ENCODE assay signal across 8 cellular contexts in genomic region chrX:105190252-105190853, GRCh38. TPM values are rescaled to one million over a fixed set of nuclear protein-coding genes. Genes with fewer than 3 reads are reported as not detected.
DNase-seq lines count a peak whose midpoint lies in the region; ATAC-seq and TF ChIP-seq lines count a peak whose summit lies in the region.

No MANE protein-coding gene starts in this region.

- no peaks in the 10 kb centered on the region for H3K9me3 ChIP-seq in Karpas-422 (ENCODE audit: low read length)
- H3K9me3 ChIP-seq in breast epithelium = no peaks in the 10 kb centered on the region

- H3K36me3 Mint-ChIP-seq in activated naive CD4-positive, alpha-beta T cell treated with anti-CD3 and anti-CD28 coated beads for 36 hours (ENCODE audit: low read depth) = no peaks in the 10 kb centered on the region
- H3K36me3 Mint-ChIP-seq in memory B cell = no peaks in the 10 kb centered on the region

- H3K9ac ChIP-seq in Karpas-422 (ENCODE audit: low read length) = no peak overlapping the region

- H3K27me3 ChIP-seq in Karpas-422 (ENCODE audit: low read length) (no peaks in the 10 kb centered on the region), breast epithelium (peaks cover 0 to 46% of the 10 kb centered on the region in 2 donors)

- no peaks in the 10 kb centered on the region for H3K36me3 ChIP-seq in Karpas-422 (ENCODE audit: insufficient read depth, low read length)
- H3K36me3 ChIP-seq in breast epithelium = no peaks in the 10 kb centered on the region

- H3K79me2 ChIP-seq in Karpas-422 (ENCODE audit: low read length) = no peaks in the 10 kb centered on the region

- no peaks in the 10 kb centered on the region for H4K20me1 ChIP-seq in Karpas-422 (ENCODE audit: insufficient read depth, low read depth, low read length)

- ATAC-seq in memory B cell (ENCODE audit: low read depth) (no peak), HG03039 (IDR thresholded peaks at IDR 0.05; ENCODE audit: unreplicated experiment) (no peak), HG02759 (IDR thresholded peaks at IDR 0.05; ENCODE audit: unreplicated experiment) (no peak)

- H2AFZ ChIP-seq in Karpas-422 (ENCODE audit: low read length) = no peak overlapping the region

- no peaks in the 10 kb centered on the region for H3K4me1 Mint-ChIP-seq in activated naive CD4-positive, alpha-beta T cell treated with anti-CD3 and anti-CD28 coated beads for 36 hours (ENCODE audit: low read depth)
- H3K4me1 Mint-ChIP-seq in memory B cell = no peaks in the 10 kb centered on the region

- TF ChIP-seq CTCF in breast epithelium (IDR thresholded peaks at IDR 0.05) = peak; percentile 43 to 63 (median 58)

- H3K4me3 ChIP-seq in Karpas-422 (ENCODE audit: low read length) = no peak overlapping the region
- H3K4me3 ChIP-seq in breast epithelium = no peak overlapping the region

- no peak for TF ChIP-seq POLR2A in breast epithelium (IDR thresholded peaks at IDR 0.05)

- H3K4me2 ChIP-seq in Karpas-422 (ENCODE audit: low read depth, low read length, poor library complexity, severe bottlenecking) = no peak overlapping the region

- no peak overlapping the region for H3K4me3 Mint-ChIP-seq in activated naive CD4-positive, alpha-beta T cell treated with anti-CD3 and anti-CD28 coated beads for 36 hours
- no peak overlapping the region for H3K4me3 Mint-ChIP-seq in memory B cell

- H3K9me2 ChIP-seq in Karpas-422 (replicated peaks; ENCODE audit: insufficient read depth, low read length) = no peaks in the 10 kb centered on the region

- intact Hi-C loops in activated naive CD4-positive, alpha-beta T cell treated with anti-CD3 and anti-CD28 coated beads for 36 hours (cut with micrococcal nuclease) = loop anchor here (1.0 to 5.0 kb wide), 2 partner anchors 625 to 708 kb away; no protein-coding TSS in a partner anchor
- intact Hi-C loops in breast epithelium (cut with DNase I; ENCODE audit: low total_unique reads) = no loop called here

- H3K27me3 Mint-ChIP-seq in activated naive CD4-positive, alpha-beta T cell treated with anti-CD3 and anti-CD28 coated beads for 36 hours (ENCODE audit: low read depth) = no peaks in the 10 kb centered on the region
- no peaks in the 10 kb centered on the region for H3K27me3 Mint-ChIP-seq in memory B cell

- CTCF ChIA-PET in activated naive CD4-positive, alpha-beta T cell treated with anti-CD3 and anti-CD28 coated beads for 36 hours (lab: Charles Lee) = interaction anchor here (1.3 to 1.6 kb wide), 2 partner anchors 268 to 280 kb away, joined by 3 to 4 read pairs; no protein-coding TSS in a partner anchor

- no peaks in the 10 kb centered on the region for H3K9me3 Mint-ChIP-seq in activated naive CD4-positive, alpha-beta T cell treated with anti-CD3 and anti-CD28 coated beads for 36 hours
- no peaks in the 10 kb centered on the region for H3K9me3 Mint-ChIP-seq in memory B cell

- H3K4me1 ChIP-seq in Karpas-422 (ENCODE audit: low read length) (no peaks in the 10 kb centered on the region), breast epithelium (no peaks in the 10 kb centered on the region)

- no peak overlapping the region for H3K27ac Mint-ChIP-seq in activated naive CD4-positive, alpha-beta T cell treated with anti-CD3 and anti-CD28 coated beads for 36 hours
- H3K27ac Mint-ChIP-seq in memory B cell = no peak overlapping the region

- DNase-seq in activated naive CD4-positive, alpha-beta T cell treated with anti-CD3 and anti-CD28 coated beads for 36 hours = peak; percentile 19
- DNase-seq in activated naive CD4-positive, alpha-beta T cell treated with Interleukin-2 at 50 U/mL for 16 hours = no peak
- DNase-seq in Karpas-422 (peak; percentile 77), breast epithelium (ENCODE audit: low spot score in 2 of 2) (no peak), memory B cell (ENCODE audit: low spot score in 2 of 2) (peak; percentile 3 to 18), amniotic stem cell (lab: John Stamatoyannopoulos, UW) (no peak)

- H3K27ac ChIP-seq in Karpas-422 (ENCODE audit: low read length) (no peak overlapping the region), breast epithelium (no peak overlapping the region)

RNA-seq across cellular contexts. Expression of gene TEX13A, which starts 30.1 kb away (rescaled TPM):
- total RNA-seq in activated naive CD4-positive, alpha-beta T cell treated with anti-CD3 and anti-CD28 coated beads for 36 hours = not detected
- not detected in 2 replicates for total RNA-seq in Karpas-422 (2014; rRNA removed; shearing (Covaris generic); ENCODE audit: low replicate concordance)
- total RNA-seq in breast epithelium = not detected

Comparison
In these comparisons a context has a peak if more than half of its experiments do, and no peak if none do; other contexts are left out.
1. DNase-seq: peak in activated naive CD4-positive, alpha-beta T cell treated with anti-CD3 and anti-CD28 coated beads for 36 hours (single experiment), Karpas-422 (single experiment) and memory B cell (2 of 2); none in activated naive CD4-positive, alpha-beta T cell treated with Interleukin-2 at 50 U/mL for 16 hours (single experiment), breast epithelium (0 of 2) and amniotic stem cell (single experiment).